1 cellular context compared by ENCODE assay signal in the genomic region with DNA sequence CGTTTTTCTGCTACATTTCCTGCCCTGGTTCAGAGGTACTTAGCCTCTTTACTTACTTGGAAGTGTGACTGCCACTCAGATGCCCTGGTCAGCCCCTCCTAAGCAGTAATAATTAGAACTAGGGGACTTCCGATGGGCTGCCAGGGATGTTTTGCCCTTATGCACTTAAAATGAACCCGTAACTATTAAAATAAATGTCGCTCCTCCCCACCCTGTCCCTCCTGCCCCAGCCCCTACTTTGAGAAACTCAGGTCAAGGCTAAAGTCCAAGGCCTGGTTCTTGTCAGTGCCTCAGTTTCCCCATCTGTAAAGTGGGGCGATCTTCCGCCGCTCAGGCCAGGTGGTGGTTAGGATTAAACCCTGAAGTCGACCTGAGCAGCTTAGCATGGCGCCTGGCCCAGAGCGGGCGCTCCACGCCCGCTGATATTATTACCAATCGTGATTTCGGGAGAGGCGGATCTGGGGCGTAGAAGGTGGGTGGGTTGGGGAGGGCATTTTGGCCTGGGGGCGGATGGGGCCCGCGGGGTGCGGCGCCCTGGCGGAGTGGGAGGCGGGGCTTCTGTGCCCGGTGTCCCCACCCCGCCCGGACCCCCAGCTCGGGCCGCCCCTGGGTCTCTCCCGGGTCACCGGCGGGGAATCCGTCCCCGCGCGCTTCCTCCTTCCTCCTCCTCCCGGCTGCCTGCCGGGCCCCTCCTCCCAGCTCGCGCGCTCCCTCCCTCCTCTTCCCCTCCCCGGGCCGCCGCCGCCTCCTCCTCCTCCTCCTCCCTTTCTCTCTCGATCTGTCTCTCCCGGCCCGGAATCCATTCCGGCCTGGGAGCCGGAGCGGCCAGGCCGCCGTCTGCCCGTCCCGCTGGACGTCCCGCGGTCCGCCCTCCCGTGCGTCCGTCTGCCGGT.
TF ChIP-seq lines count a peak whose summit lies in the region.

A gene (plus strand): TSS at position 802 of the 893 bp plus-strand sequence. CDS start 38,014 bp downstream, outside the sequence.

TF ChIP-seq in HepG2, 621 proteins besides CTCF, POLR2A, EP300 and RAD21 (continued from another document and continues in another):
- TF ChIP-seq, protein P1, sequence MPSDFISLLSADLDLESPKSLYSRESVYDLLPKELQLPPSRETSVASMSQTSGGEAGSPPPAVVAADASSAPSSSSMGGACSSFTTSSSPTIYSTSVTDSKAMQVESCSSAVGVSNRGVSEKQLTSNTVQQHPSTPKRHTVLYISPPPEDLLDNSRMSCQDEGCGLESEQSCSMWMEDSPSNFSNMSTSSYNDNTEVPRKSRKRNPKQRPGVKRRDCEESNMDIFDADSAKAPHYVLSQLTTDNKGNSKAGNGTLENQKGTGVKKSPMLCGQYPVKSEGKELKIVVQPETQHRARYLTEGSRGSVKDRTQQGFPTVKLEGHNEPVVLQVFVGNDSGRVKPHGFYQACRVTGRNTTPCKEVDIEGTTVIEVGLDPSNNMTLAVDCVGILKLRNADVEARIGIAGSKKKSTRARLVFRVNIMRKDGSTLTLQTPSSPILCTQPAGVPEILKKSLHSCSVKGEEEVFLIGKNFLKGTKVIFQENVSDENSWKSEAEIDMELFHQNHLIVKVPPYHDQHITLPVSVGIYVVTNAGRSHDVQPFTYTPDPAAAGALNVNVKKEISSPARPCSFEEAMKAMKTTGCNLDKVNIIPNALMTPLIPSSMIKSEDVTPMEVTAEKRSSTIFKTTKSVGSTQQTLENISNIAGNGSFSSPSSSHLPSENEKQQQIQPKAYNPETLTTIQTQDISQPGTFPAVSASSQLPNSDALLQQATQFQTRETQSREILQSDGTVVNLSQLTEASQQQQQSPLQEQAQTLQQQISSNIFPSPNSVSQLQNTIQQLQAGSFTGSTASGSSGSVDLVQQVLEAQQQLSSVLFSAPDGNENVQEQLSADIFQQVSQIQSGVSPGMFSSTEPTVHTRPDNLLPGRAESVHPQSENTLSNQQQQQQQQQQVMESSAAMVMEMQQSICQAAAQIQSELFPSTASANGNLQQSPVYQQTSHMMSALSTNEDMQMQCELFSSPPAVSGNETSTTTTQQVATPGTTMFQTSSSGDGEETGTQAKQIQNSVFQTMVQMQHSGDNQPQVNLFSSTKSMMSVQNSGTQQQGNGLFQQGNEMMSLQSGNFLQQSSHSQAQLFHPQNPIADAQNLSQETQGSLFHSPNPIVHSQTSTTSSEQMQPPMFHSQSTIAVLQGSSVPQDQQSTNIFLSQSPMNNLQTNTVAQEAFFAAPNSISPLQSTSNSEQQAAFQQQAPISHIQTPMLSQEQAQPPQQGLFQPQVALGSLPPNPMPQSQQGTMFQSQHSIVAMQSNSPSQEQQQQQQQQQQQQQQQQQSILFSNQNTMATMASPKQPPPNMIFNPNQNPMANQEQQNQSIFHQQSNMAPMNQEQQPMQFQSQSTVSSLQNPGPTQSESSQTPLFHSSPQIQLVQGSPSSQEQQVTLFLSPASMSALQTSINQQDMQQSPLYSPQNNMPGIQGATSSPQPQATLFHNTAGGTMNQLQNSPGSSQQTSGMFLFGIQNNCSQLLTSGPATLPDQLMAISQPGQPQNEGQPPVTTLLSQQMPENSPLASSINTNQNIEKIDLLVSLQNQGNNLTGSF (CRISPR knock-in tag; IDR thresholded peaks at IDR 0.05) = no peak
- no peak for TF ChIP-seq ZNF850 (CRISPR knock-in tag; conservative IDR thresholded peaks at IDR 0.05)
- TF ChIP-seq, protein P2, sequence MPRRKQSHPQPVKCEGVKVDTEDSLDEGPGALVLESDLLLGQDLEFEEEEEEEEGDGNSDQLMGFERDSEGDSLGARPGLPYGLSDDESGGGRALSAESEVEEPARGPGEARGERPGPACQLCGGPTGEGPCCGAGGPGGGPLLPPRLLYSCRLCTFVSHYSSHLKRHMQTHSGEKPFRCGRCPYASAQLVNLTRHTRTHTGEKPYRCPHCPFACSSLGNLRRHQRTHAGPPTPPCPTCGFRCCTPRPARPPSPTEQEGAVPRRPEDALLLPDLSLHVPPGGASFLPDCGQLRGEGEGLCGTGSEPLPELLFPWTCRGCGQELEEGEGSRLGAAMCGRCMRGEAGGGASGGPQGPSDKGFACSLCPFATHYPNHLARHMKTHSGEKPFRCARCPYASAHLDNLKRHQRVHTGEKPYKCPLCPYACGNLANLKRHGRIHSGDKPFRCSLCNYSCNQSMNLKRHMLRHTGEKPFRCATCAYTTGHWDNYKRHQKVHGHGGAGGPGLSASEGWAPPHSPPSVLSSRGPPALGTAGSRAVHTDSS (CRISPR knock-in tag; conservative IDR thresholded peaks at IDR 0.05) = no peak
- peak; percentile 62 for TF ChIP-seq SPEN (CRISPR knock-in tag; IDR thresholded peaks at IDR 0.05; ENCODE audit: low read depth)
- no peak for TF ChIP-seq ZFP41 (CRISPR knock-in tag; IDR thresholded peaks at IDR 0.05; ENCODE audit: borderline replicate concordance)
- TF ChIP-seq, protein P3, sequence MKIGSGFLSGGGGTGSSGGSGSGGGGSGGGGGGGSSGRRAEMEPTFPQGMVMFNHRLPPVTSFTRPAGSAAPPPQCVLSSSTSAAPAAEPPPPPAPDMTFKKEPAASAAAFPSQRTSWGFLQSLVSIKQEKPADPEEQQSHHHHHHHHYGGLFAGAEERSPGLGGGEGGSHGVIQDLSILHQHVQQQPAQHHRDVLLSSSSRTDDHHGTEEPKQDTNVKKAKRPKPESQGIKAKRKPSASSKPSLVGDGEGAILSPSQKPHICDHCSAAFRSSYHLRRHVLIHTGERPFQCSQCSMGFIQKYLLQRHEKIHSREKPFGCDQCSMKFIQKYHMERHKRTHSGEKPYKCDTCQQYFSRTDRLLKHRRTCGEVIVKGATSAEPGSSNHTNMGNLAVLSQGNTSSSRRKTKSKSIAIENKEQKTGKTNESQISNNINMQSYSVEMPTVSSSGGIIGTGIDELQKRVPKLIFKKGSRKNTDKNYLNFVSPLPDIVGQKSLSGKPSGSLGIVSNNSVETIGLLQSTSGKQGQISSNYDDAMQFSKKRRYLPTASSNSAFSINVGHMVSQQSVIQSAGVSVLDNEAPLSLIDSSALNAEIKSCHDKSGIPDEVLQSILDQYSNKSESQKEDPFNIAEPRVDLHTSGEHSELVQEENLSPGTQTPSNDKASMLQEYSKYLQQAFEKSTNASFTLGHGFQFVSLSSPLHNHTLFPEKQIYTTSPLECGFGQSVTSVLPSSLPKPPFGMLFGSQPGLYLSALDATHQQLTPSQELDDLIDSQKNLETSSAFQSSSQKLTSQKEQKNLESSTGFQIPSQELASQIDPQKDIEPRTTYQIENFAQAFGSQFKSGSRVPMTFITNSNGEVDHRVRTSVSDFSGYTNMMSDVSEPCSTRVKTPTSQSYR (CRISPR knock-in tag; IDR thresholded peaks at IDR 0.05; ENCODE audit: borderline replicate concordance) = peak; percentile 51; the same call in 1 of the 2 replicates
- TF ChIP-seq ZNF160 (CRISPR knock-in tag; IDR thresholded peaks at IDR 0.05) = no peak
- TF ChIP-seq, protein P4, sequence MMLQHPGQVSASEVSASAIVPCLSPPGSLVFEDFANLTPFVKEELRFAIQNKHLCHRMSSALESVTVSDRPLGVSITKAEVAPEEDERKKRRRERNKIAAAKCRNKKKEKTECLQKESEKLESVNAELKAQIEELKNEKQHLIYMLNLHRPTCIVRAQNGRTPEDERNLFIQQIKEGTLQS (CRISPR knock-in tag; IDR thresholded peaks at IDR 0.05) = no peak
- TF ChIP-seq, protein P5, sequence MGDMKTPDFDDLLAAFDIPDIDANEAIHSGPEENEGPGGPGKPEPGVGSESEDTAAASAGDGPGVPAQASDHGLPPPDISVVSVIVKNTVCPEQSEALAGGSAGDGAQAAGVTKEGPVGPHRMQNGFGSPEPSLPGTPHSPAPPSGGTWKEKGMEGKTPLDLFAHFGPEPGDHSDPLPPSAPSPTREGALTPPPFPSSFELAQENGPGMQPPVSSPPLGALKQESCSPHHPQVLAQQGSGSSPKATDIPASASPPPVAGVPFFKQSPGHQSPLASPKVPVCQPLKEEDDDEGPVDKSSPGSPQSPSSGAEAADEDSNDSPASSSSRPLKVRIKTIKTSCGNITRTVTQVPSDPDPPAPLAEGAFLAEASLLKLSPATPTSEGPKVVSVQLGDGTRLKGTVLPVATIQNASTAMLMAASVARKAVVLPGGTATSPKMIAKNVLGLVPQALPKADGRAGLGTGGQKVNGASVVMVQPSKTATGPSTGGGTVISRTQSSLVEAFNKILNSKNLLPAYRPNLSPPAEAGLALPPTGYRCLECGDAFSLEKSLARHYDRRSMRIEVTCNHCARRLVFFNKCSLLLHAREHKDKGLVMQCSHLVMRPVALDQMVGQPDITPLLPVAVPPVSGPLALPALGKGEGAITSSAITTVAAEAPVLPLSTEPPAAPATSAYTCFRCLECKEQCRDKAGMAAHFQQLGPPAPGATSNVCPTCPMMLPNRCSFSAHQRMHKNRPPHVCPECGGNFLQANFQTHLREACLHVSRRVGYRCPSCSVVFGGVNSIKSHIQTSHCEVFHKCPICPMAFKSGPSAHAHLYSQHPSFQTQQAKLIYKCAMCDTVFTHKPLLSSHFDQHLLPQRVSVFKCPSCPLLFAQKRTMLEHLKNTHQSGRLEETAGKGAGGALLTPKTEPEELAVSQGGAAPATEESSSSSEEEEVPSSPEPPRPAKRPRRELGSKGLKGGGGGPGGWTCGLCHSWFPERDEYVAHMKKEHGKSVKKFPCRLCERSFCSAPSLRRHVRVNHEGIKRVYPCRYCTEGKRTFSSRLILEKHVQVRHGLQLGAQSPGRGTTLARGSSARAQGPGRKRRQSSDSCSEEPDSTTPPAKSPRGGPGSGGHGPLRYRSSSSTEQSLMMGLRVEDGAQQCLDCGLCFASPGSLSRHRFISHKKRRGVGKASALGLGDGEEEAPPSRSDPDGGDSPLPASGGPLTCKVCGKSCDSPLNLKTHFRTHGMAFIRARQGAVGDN (CRISPR knock-in tag; IDR thresholded peaks at IDR 0.05) = peak; percentile 69
- no peak for TF ChIP-seq ZNF432 (CRISPR knock-in tag; IDR thresholded peaks at IDR 0.05; ENCODE audit: borderline replicate concordance)
- TF ChIP-seq JUNB (CRISPR knock-in tag; IDR thresholded peaks at IDR 0.05; ENCODE audit: borderline replicate concordance) = no peak
- TF ChIP-seq ATM (IDR thresholded peaks at IDR 0.05; ENCODE audit: borderline replicate concordance) = no peak
- TF ChIP-seq, protein P6, sequence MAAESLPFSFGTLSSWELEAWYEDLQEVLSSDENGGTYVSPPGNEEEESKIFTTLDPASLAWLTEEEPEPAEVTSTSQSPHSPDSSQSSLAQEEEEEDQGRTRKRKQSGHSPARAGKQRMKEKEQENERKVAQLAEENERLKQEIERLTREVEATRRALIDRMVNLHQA (CRISPR knock-in tag; IDR thresholded peaks at IDR 0.05) = no peak
- TF ChIP-seq CCDC6 (CRISPR knock-in tag; IDR thresholded peaks at IDR 0.05) = peak; percentile 33; the same call in 1 of the 2 replicates
- no peak; the same call in 1 of the 2 replicates for TF ChIP-seq NRL (CRISPR knock-in tag; IDR thresholded peaks at IDR 0.05; ENCODE audit: borderline replicate concordance)
- TF ChIP-seq ZNF468 (CRISPR knock-in tag; IDR thresholded peaks at IDR 0.05) = no peak
- TF ChIP-seq, protein P7, sequence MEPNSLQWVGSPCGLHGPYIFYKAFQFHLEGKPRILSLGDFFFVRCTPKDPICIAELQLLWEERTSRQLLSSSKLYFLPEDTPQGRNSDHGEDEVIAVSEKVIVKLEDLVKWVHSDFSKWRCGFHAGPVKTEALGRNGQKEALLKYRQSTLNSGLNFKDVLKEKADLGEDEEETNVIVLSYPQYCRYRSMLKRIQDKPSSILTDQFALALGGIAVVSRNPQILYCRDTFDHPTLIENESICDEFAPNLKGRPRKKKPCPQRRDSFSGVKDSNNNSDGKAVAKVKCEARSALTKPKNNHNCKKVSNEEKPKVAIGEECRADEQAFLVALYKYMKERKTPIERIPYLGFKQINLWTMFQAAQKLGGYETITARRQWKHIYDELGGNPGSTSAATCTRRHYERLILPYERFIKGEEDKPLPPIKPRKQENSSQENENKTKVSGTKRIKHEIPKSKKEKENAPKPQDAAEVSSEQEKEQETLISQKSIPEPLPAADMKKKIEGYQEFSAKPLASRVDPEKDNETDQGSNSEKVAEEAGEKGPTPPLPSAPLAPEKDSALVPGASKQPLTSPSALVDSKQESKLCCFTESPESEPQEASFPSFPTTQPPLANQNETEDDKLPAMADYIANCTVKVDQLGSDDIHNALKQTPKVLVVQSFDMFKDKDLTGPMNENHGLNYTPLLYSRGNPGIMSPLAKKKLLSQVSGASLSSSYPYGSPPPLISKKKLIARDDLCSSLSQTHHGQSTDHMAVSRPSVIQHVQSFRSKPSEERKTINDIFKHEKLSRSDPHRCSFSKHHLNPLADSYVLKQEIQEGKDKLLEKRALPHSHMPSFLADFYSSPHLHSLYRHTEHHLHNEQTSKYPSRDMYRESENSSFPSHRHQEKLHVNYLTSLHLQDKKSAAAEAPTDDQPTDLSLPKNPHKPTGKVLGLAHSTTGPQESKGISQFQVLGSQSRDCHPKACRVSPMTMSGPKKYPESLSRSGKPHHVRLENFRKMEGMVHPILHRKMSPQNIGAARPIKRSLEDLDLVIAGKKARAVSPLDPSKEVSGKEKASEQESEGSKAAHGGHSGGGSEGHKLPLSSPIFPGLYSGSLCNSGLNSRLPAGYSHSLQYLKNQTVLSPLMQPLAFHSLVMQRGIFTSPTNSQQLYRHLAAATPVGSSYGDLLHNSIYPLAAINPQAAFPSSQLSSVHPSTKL (CRISPR knock-in tag; IDR thresholded peaks at IDR 0.05) = peak; percentile 43; the same call in 1 of the 2 replicates
- no peak for TF ChIP-seq MBNL3 (CRISPR knock-in tag; conservative IDR thresholded peaks at IDR 0.05)
- TF ChIP-seq MYNN (CRISPR knock-in tag; IDR thresholded peaks at IDR 0.05; ENCODE audit: low read depth) = no peak
- TF ChIP-seq NAIF1 (CRISPR knock-in tag; IDR thresholded peaks at IDR 0.05; ENCODE audit: borderline replicate concordance) = 0 out of 2 replicates have a peak, but pooled peaks have one; percentile 58
- TF ChIP-seq GABPA (IDR thresholded peaks at IDR 0.05; ENCODE audit: low read depth, low read length) = peak; percentile 3
- peak; percentile 43; the same call in 1 of the 2 replicates for TF ChIP-seq GABPA (CRISPR knock-in tag; IDR thresholded peaks at IDR 0.05; ENCODE audit: low read depth)
- TF ChIP-seq, protein P8, sequence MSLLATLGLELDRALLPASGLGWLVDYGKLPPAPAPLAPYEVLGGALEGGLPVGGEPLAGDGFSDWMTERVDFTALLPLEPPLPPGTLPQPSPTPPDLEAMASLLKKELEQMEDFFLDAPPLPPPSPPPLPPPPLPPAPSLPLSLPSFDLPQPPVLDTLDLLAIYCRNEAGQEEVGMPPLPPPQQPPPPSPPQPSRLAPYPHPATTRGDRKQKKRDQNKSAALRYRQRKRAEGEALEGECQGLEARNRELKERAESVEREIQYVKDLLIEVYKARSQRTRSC (CRISPR knock-in tag; IDR thresholded peaks at IDR 0.05; ENCODE audit: low read depth) = no peak
- TF ChIP-seq AGO1 (IDR thresholded peaks at IDR 0.05; ENCODE audit: low read depth, low read length, poor library complexity, severe bottlenecking) = peak; percentile 53
- TF ChIP-seq SMC3 (IDR thresholded peaks at IDR 0.05; ENCODE audit: low read length) = no peak
- peak; percentile 70 for TF ChIP-seq RARA (CRISPR knock-in tag; IDR thresholded peaks at IDR 0.05)
- TF ChIP-seq ZNF205 (CRISPR knock-in tag; IDR thresholded peaks at IDR 0.05) = no peak
- no peak for TF ChIP-seq SCMH1 (CRISPR knock-in tag; IDR thresholded peaks at IDR 0.05; ENCODE audit: borderline replicate concordance)
- TF ChIP-seq, protein P9, sequence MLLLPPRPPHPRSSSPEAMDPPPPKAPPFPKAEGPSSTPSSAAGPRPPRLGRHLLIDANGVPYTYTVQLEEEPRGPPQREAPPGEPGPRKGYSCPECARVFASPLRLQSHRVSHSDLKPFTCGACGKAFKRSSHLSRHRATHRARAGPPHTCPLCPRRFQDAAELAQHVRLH (CRISPR knock-in tag; IDR thresholded peaks at IDR 0.05; ENCODE audit: borderline replicate concordance, low read depth) = no peak
